ENCODE assay signal across 21 cellular contexts in genomic region chr13:19069684-19070397, GRCh38.
DNase-seq lines count a peak whose midpoint lies in the region; ATAC-seq, FAIRE-seq and TF ChIP-seq lines count a peak whose summit lies in the region.
"Had no signal": no experiment of that assay in that cellular context is flagged by ENCODE, and none has a peak within 500 bp of the region (broad histone marks: within the 10 kb centered on the region; RNA-seq: fewer than 3 reads in every experiment).

No MANE protein-coding gene starts in this region.

- TF ChIP-seq CTCF in bronchial epithelial cell (IDR thresholded peaks at IDR 0.05; ENCODE audit: insufficient read depth, low read length, severe bottlenecking) (no peak), ovary (IDR thresholded peaks at IDR 0.05) (no peak)

- peaks cover 0 to 7% (median 0%) of the 10 kb centered on the region in 3 experiments for H3K9me3 ChIP-seq in naive thymus-derived CD4-positive, alpha-beta T cell (ENCODE audit: control insufficient read depth in 2 of 3, low read length in 3 of 3)
- no peaks in the 10 kb centered on the region for H3K9me3 ChIP-seq in ovary
- H3K9me3 ChIP-seq: Caco-2 had no signal

- POLR2A ChIA-PET in naive thymus-derived CD4-positive, alpha-beta T cell (lab: Charles Lee), result no interaction called here

- H3K4me3 Mint-ChIP-seq in naive thymus-derived CD4-positive, alpha-beta T cell, result no peak overlapping the region
- H3K4me3 Mint-ChIP-seq: B cell; CD8-positive, alpha-beta T cell; HFFc6 had no signal

- H3K27me3 ChIP-seq in bronchial epithelial cell (ENCODE audit: control insufficient read depth, insufficient read depth, low read length) (no peaks in the 10 kb centered on the region), ovary (no peaks in the 10 kb centered on the region)
- H3K27me3 ChIP-seq in naive thymus-derived CD4-positive, alpha-beta T cell (ENCODE audit: control insufficient read depth in 2 of 2, insufficient read depth in 2 of 2, low read length in 2 of 2), result no peaks in the 10 kb centered on the region

- intact Hi-C loops in naive thymus-derived CD4-positive, alpha-beta T cell (cut with micrococcal nuclease), result no loop called here
- intact Hi-C loops in ovary (cut with DNase I), result no loop called here

- FAIRE-seq in bronchial epithelial cell (lab: Jason Lieb, UNC), result peak; percentile 100
- FAIRE-seq: GM12892, GM19239, H1 had no signal

- H3K27ac ChIP-seq in naive thymus-derived CD4-positive, alpha-beta T cell (ENCODE audit: low read depth, low read length), result no peak overlapping the region
- H3K27ac ChIP-seq in ovary, result no peak overlapping the region
- H3K27ac ChIP-seq: C4-2B, HL-60 had no signal

- H3K36me3 ChIP-seq in bronchial epithelial cell (ENCODE audit: control insufficient read depth, insufficient read depth, low read length), result no peaks in the 10 kb centered on the region
- H3K36me3 ChIP-seq in naive thymus-derived CD4-positive, alpha-beta T cell (ENCODE audit: control insufficient read depth in 2 of 3, insufficient read depth in 3 of 3, low read length in 3 of 3), result no peaks in the 10 kb centered on the region
- H3K36me3 ChIP-seq in ovary, result no peaks in the 10 kb centered on the region

- H3K36me3 Mint-ChIP-seq in naive thymus-derived CD4-positive, alpha-beta T cell, result no peaks in the 10 kb centered on the region
- H3K36me3 Mint-ChIP-seq: CD8-positive, alpha-beta T cell had no signal

- TF ChIP-seq EP300 in ovary (IDR thresholded peaks at IDR 0.05), result no peak

- TF ChIP-seq POLR2A in ovary (IDR thresholded peaks at IDR 0.05), result no peak

- peaks cover 0 to 5% (median 0%) of the 10 kb centered on the region in 5 donors for H3K27me3 Mint-ChIP-seq in naive thymus-derived CD4-positive, alpha-beta T cell
- H3K27me3 Mint-ChIP-seq: B cell had no signal

- CTCF ChIA-PET in naive thymus-derived CD4-positive, alpha-beta T cell (lab: Charles Lee), result no interaction called here

- H3K4me3 ChIP-seq in bronchial epithelial cell (ENCODE audit: low read depth, low read length), result no peak overlapping the region
- H3K4me3 ChIP-seq in naive thymus-derived CD4-positive, alpha-beta T cell (ENCODE audit: low read length), result no peak overlapping the region
- H3K4me3 ChIP-seq in ovary, result no peak overlapping the region

- H3K4me1 Mint-ChIP-seq in naive thymus-derived CD4-positive, alpha-beta T cell, result no peaks in the 10 kb centered on the region
- H3K4me1 Mint-ChIP-seq: B cell had no signal

- peak; percentile 20 for ATAC-seq in naive thymus-derived CD4-positive, alpha-beta T cell
- ATAC-seq in HG03196 (IDR thresholded peaks at IDR 0.05; ENCODE audit: unreplicated experiment), result no peak
- ATAC-seq: CD8-positive, alpha-beta T cell had no signal

- no peaks in the 10 kb centered on the region for H3K4me1 ChIP-seq in naive thymus-derived CD4-positive, alpha-beta T cell (ENCODE audit: control insufficient read depth in 2 of 2, insufficient read depth in 2 of 2, low read length in 2 of 2)
- H3K4me1 ChIP-seq in ovary (ENCODE audit: insufficient read depth), result no peaks in the 10 kb centered on the region
- H3K4me1 ChIP-seq: Caco-2 had no signal

- DNase-seq in AG20443 (ENCODE audit: low spot score) (peak; percentile 2), bronchial epithelial cell (ENCODE audit: low read depth) (no peak), ureter (ENCODE audit: low spot score) (peak; percentile 20), ovary (no peak), SIG-M5 treated with dmso at 0.1 percent for 504 hours (lab: John Stamatoyannopoulos, UW; ENCODE audit: unreplicated experiment) (no peak), T1000 (lab: John Stamatoyannopoulos, UW) (no peak)
- no peak for DNase-seq in naive thymus-derived CD4-positive, alpha-beta T cell
- DNase-seq: ACHN, Caco-2, DND-41, GDM1, HCEC 1CT, HFFc6 had no signal

- no peak overlapping the region for H3K27ac Mint-ChIP-seq in naive thymus-derived CD4-positive, alpha-beta T cell
- H3K27ac Mint-ChIP-seq: B cell; CD8-positive, alpha-beta T cell; HFFc6 had no signal

- H3K9me3 Mint-ChIP-seq in naive thymus-derived CD4-positive, alpha-beta T cell, result peaks cover under 1 to 12% (median 5%) of the 10 kb centered on the region in 11 donors

- WGBS in ovary, 3 donors, result 61 to 71% (median 66%) methylated on average over 5 of the region's 5 CpGs

Comparison
In these comparisons a context has a peak if more than half of its experiments do, and no peak if none do; other contexts are left out.
1. DNase-seq: peak in AG20443 (single experiment) and ureter (single experiment); none in bronchial epithelial cell (single experiment), naive thymus-derived CD4-positive, alpha-beta T cell (0 of 9), ovary (0 of 5), SIG-M5 treated with dmso at 0.1 percent for 504 hours (single experiment) and T1000 (single experiment).